Comparison of ENCODE assay signal across 21 cellular contexts in the genomic region with DNA sequence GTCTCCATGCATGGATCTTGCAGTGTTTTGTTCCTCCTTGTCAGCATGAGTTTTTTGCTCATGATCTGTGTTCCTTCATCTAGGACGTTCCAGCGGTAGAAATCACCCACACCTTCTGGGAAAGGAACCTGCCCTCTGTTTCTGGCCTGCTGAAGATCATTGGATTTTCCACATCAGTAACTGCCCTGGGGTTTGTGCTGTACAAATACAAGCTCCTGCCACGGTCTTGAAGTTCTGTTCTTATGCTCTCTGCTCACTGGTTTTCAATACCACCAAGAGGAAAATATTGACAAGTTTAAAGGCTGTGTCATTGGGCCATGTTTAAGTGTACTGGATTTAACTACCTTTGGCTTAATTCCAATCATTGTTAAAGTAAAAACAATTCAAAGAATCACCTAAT.
"Had no signal": no experiment of that assay in that cellular context is flagged by ENCODE, and none has a peak within 500 bp of the region (broad histone marks: within the 10 kb centered on the region; RNA-seq: fewer than 3 reads in every experiment).

No MANE protein-coding gene starts in this region.

- H3K4me3 ChIP-seq: colonic mucosa, heart left ventricle, right atrium auricular region, suprapubic skin, tibial artery, upper lobe of left lung, uterus had no signal

- H3K9me3 ChIP-seq: colonic mucosa, heart left ventricle, neutrophil, right atrium auricular region, suprapubic skin, tibial artery, upper lobe of left lung, uterus had no signal

- H3K4me1 ChIP-seq: colonic mucosa had no signal

- H3K27ac ChIP-seq: colonic mucosa, heart left ventricle, neutrophil, right atrium auricular region, suprapubic skin, tibial artery had no signal

- DNase-seq: colonic mucosa; effector CD4-positive, alpha-beta T cell; endodermal cell; heart left ventricle; hippocampal formation; islet precursor cell; left cardiac atrium; left ventricle myocardium superior; naive thymus-derived CD4-positive, alpha-beta T cell; posterior cingulate gyrus; small intestine; stimulated activated CD4-positive, alpha-beta T cell treated with anti-CD3 and anti-CD28 coated beads, Interleukin-12 subunit alpha, Interleukin-12 subunit beta, amount 100 ng/mL, for 4 hours; stimulated activated naive CD4-positive, alpha-beta T cell; tibial artery; upper lobe of left lung; uterus had no signal

- H3K27me3 ChIP-seq: colonic mucosa, neutrophil, right atrium auricular region, suprapubic skin, tibial artery, upper lobe of left lung, uterus had no signal

- FAIRE-seq: frontal cortex, small intestine had no signal

- ATAC-seq: esophagus mucosa; heart left ventricle; left cardiac atrium; left ventricle myocardium superior; naive thymus-derived CD4-positive, alpha-beta T cell had no signal

- H3K36me3 ChIP-seq: colonic mucosa, neutrophil, suprapubic skin, uterus had no signal
